Comparison of ENCODE assay signal across 8 cellular contexts in the genomic region with DNA sequence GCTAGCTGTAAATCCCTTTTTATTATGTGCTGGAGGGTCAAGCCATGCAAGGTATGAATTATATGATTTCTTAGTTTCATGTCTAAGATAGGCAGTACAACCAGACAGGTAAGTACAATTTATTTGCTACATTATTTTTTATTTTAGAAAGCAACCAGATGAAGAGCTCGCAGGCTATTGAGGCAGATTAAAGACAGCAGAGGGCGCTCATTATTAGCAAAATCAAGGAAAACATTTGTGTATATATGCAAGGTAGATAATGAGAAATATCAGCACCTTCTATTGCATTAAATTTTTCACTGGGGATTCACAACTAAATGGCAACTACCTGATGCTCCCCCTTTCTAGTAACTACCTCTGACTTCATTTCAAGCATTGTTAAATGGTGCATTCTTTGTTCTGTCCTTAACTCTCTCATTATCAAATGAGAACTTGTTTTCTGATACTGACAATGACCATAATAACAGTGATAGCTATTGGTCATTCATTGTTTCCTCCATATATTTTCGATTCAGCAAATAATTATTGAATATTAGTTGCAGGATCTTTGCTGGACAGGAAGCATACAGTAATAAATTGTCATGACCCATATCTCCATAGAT. TPM values are rescaled to one million over a fixed set of nuclear protein-coding genes. Genes with fewer than 3 reads are reported as not detected.
DNase-seq lines count a peak whose midpoint lies in the region; ATAC-seq, FAIRE-seq and TF ChIP-seq lines count a peak whose summit lies in the region.

No MANE protein-coding gene starts in this region.

- peaks cover 0 to under 1% (median 0%) of the 10 kb centered on the region in 4 donors for H3K4me1 ChIP-seq in transverse colon

- in situ Hi-C loops in transverse colon (cut with MboI; ENCODE audit: low pct_ligation_motif_present in 1 of 4, low pct_unique_long_range_greater_than_20kb in 1 of 4, low sequenced_read_pairs in 3 of 4) = loop anchor here in 1 of 4 donors (10.0 kb wide), 1 partner anchor 48 kb away; no protein-coding TSS in a partner anchor

- no peak for ATAC-seq in GM21529 (IDR thresholded peaks at IDR 0.05; ENCODE audit: unreplicated experiment)

- no peak for TF ChIP-seq EP300 in transverse colon (IDR thresholded peaks at IDR 0.05; ENCODE audit: low read depth)

- H3K27ac ChIP-seq in transverse colon = no peak overlapping the region

- 3 to 7% methylated on average over 3 of the region's 3 CpGs for WGBS in transverse colon (ENCODE audit: low coverage in 1 of 2), 2 donors

- peak; percentile 33; the same call in 1 of the 2 replicates for TF ChIP-seq CTCF in BJ (IDR thresholded peaks at IDR 0.05; ENCODE audit: insufficient read depth, low read depth, low read length)
- TF ChIP-seq CTCF in transverse colon (IDR thresholded peaks at IDR 0.05) = peak; percentile 43 to 50 (median 48)

- H3K27me3 ChIP-seq in BJ (ENCODE audit: control insufficient read depth, insufficient read depth, low read length) (no peaks in the 10 kb centered on the region), transverse colon (no peaks in the 10 kb centered on the region)

- FAIRE-seq in frontal cortex (lab: Jason Lieb, UNC) = peak; percentile 19

- no peak for TF ChIP-seq POLR2A in transverse colon (IDR thresholded peaks at IDR 0.05)

- no peaks in the 10 kb centered on the region for H3K36me3 ChIP-seq in BJ (ENCODE audit: control insufficient read depth, insufficient read depth, low read length)
- H3K36me3 ChIP-seq in transverse colon = no peaks in the 10 kb centered on the region

- H3K9me3 ChIP-seq in transverse colon = no peaks in the 10 kb centered on the region

- DNase-seq in BJ (ENCODE audit: low read depth) (no peak), SIG-M5 treated with dmso at 0.1 percent for 504 hours (lab: John Stamatoyannopoulos, UW; ENCODE audit: unreplicated experiment) (peak; percentile 62), frontal cortex (ENCODE audit: low spot score in 2 of 2) (no peak), transverse colon (no peak), NCI-H187 (lab: John Stamatoyannopoulos, UW) (no peak)
- peak; percentile 11 for DNase-seq in Jurkat, Clone E6-1 (ENCODE audit: low read depth, low spot score)
- no peak for DNase-seq in activated CD4-positive, alpha-beta T cell treated with anti-CD3 and anti-CD28 coated beads for 1 hour

- POLR2A ChIA-PET in BJ (lab: Charles Lee) = no interaction called here

- H3K4me3 ChIP-seq in BJ (ENCODE audit: low read depth, low read length) (no peak overlapping the region), transverse colon (no peak overlapping the region)
- H3K4me3 ChIP-seq in Jurkat, Clone E6-1 (ENCODE audit: low read length) = no peak overlapping the region

- CTCF ChIA-PET in BJ (lab: Yijun Ruan, JAX) = interaction anchor here (1.3 kb wide), 1 partner anchor 47 kb away, joined by 4 read pairs; no protein-coding TSS in a partner anchor

- intact Hi-C loops in transverse colon (cut with DNase I; ENCODE audit: low total_unique reads) = no loop called here

RNA-seq across cellular contexts. Expression of gene SCGB3A2, which starts 8.6 kb away (rescaled TPM):
- polyA plus RNA-seq in BJ (2011; rRNA removed) = not detected in 2 replicates
- not detected in 2 replicates for polyA minus RNA-seq in BJ (2011; rRNA and poly(A)+ RNA removed)
- polyA plus RNA-seq in Jurkat, Clone E6-1 (2012; ENCODE audit: insufficient read depth, insufficient read length) = not detected
- total RNA-seq in frontal cortex (not detected), transverse colon (not detected)

RNA-seq across cellular contexts. Expression of gene C5orf46, which starts 19.2 kb away (rescaled TPM):
- polyA plus RNA-seq in BJ (2011; rRNA removed) = 13.4 and 19.6 TPM in 2 replicates
- polyA minus RNA-seq in BJ (2011; rRNA and poly(A)+ RNA removed) = 8.4 and 10.3 TPM in 2 replicates
- polyA plus RNA-seq in Jurkat, Clone E6-1 (2012; ENCODE audit: insufficient read depth, insufficient read length) = not detected
- total RNA-seq in frontal cortex (not detected), transverse colon (not detected)

RNA-seq across cellular contexts. Expression of gene SPINK1, which starts 55.7 kb away (rescaled TPM):
- not detected in 2 replicates for polyA plus RNA-seq in BJ (2011; rRNA removed)
- polyA minus RNA-seq in BJ (2011; rRNA and poly(A)+ RNA removed) = not detected in 2 replicates
- polyA plus RNA-seq in Jurkat, Clone E6-1 (2012; ENCODE audit: insufficient read depth, insufficient read length) = not detected
- total RNA-seq in frontal cortex (not detected), transverse colon (100 to 1,000 TPM in 1 of 4 donors, 10 to 100 TPM in 2, not detected in 1; 22.5 to 317 (median 54.1) TPM)

Comparison
In these comparisons a context has a peak if more than half of its experiments do, and no peak if none do; other contexts are left out.
1. DNase-seq: peak in Jurkat, Clone E6-1 (single experiment) and SIG-M5 treated with dmso at 0.1 percent for 504 hours (single experiment); none in BJ (single experiment), frontal cortex (0 of 2), transverse colon (single experiment), activated CD4-positive, alpha-beta T cell treated with anti-CD3 and anti-CD28 coated beads for 1 hour (single experiment) and NCI-H187 (0 of 2).